In the genomic region with DNA sequence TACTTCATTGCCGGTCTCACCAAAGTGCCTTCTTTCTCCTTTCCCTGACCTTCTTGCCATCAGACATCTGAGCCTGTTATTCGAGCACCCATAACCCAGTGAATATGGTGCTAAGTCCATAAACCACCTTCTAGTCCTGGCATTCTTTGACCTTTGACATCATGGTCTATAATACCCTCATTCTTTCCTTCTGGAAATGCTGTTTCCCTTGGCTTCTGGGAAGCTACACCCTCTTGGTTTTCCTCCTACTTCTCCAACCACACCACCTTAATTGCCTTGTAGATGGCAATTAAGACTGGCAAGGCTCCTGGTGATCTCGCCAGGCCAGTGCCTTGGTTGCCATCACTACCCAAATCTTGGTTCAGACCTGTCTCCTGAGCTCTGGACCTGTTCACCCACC, we compare ENCODE assay signal across 13 cellular contexts. TPM values are rescaled to one million over a fixed set of nuclear protein-coding genes. Genes with fewer than 3 reads are reported as not detected.
A peak's percentile ranks its signal among the peaks of the same experiment; 100 is the strongest.
DNase-seq lines count a peak whose midpoint lies in the region; ATAC-seq and TF ChIP-seq lines count a peak whose summit lies in the region.
"Had no signal": no experiment of that assay in that cellular context is flagged by ENCODE, and none has a peak within 500 bp of the region (broad histone marks: within the 10 kb centered on the region; RNA-seq: fewer than 3 reads in every experiment).

No MANE protein-coding gene starts in this region.

- H3K18ac ChIP-seq in IMR-90 (ENCODE audit: low read depth, low read length) (peak overlapping the region; percentile 74), mesenchymal stem cell (ENCODE audit: low read depth in 1 of 2, low read length in 2 of 2) (peak overlapping the region; percentile 56 to 86)

- H3K9ac ChIP-seq in IMR-90 (ENCODE audit: low read depth, low read length) (no peak overlapping the region), mesenchymal stem cell (ENCODE audit: low read length) (peak overlapping the region; percentile 86), stomach smooth muscle (ENCODE audit: low read length in 2 of 2) (no peak overlapping the region)

- peak overlapping the region; percentile 82 for H2AK5ac ChIP-seq in IMR-90 (ENCODE audit: low read depth, low read length)
- peak overlapping the region; percentile 99 for H2AK5ac ChIP-seq in mesenchymal stem cell (ENCODE audit: low read length, severe bottlenecking)

- peak overlapping the region; percentile 70 for H4K91ac ChIP-seq in IMR-90 (ENCODE audit: insufficient read depth, low read depth, low read length)
- H4K91ac ChIP-seq in mesenchymal stem cell (ENCODE audit: low read length) = no peak overlapping the region

- H2BK120ac ChIP-seq in IMR-90 (ENCODE audit: low read depth, low read length) (peak overlapping the region; percentile 91), mesenchymal stem cell (ENCODE audit: low read depth, low read length) (no peak overlapping the region)

- H3K14ac ChIP-seq in IMR-90 (replicated peaks; ENCODE audit: low read depth, low read length) (peak overlapping the region; percentile 74; the same call in 1 of the 2 replicates), mesenchymal stem cell (ENCODE audit: low read length in 2 of 2) (peak overlapping the region in 1 of 2 experiments; percentile 68)

- CTCF ChIA-PET in IMR-90 (lab: Yijun Ruan, JAX) = no interaction called here

- H4K20me1 ChIP-seq in IMR-90 (ENCODE audit: insufficient read depth, low read length) = no peaks in the 10 kb centered on the region

- H2BK5ac ChIP-seq in IMR-90 (ENCODE audit: low read depth, low read length, poor library complexity, severe bottlenecking) = peak overlapping the region; percentile 27
- H2BK5ac ChIP-seq in mesenchymal stem cell (ENCODE audit: low read depth, low read length, poor library complexity, severe bottlenecking) = no peak overlapping the region

- TF ChIP-seq POLR2A in IMR-90 (IDR thresholded peaks at IDR 0.05; ENCODE audit: low read depth, low read length) (no peak), breast epithelium (IDR thresholded peaks at IDR 0.05) (no peak)

- H2AK9ac ChIP-seq in IMR-90 (replicated peaks; ENCODE audit: low read depth, low read length, poor library complexity) = no peak overlapping the region

- no TSS peak for BruUV-seq in IMR-90 (replicated peaks; lab: Mats Ljungman, UMichigan)

- H3K27ac ChIP-seq in IMR-90 (ENCODE audit: insufficient read depth, low read length) (no peak overlapping the region), breast epithelium (peak overlapping the region; percentile 62 to 90), mesenchymal stem cell (ENCODE audit: low read length, poor library complexity, severe bottlenecking) (no peak overlapping the region), stomach smooth muscle (ENCODE audit: low read length) (peak overlapping the region; percentile 77)

- H3K4me1 ChIP-seq in IMR-90 (ENCODE audit: control insufficient read depth, insufficient read depth, low read length) (peaks cover 47% of the 10 kb centered on the region), breast epithelium (peaks cover 0 to 6% of the 10 kb centered on the region in 2 donors), mesenchymal stem cell (ENCODE audit: control insufficient read depth, insufficient read depth, low read depth, low read length) (peaks cover 31% of the 10 kb centered on the region), stomach smooth muscle (ENCODE audit: control insufficient read depth, insufficient read depth, low read length) (peaks cover 64% of the 10 kb centered on the region)

- no peak for TF ChIP-seq CTCF in IMR-90 (conservative IDR thresholded peaks at IDR 0.05; ENCODE audit: low read depth, low read length)
- no peak for TF ChIP-seq CTCF in breast epithelium (IDR thresholded peaks at IDR 0.05)

- dilution Hi-C loops in IMR-90 (cut with HindIII; ENCODE audit: low sequenced_read_pairs, unreplicated experiment) = no loop called here

- H2BK15ac ChIP-seq in IMR-90 (ENCODE audit: low read depth, low read length) = peak overlapping the region; percentile 66; the same call in 2 of the 3 replicates
- H2BK15ac ChIP-seq in mesenchymal stem cell (ENCODE audit: low read depth, poor library complexity, severe bottlenecking) = no peak overlapping the region

- H3K9me1 ChIP-seq in IMR-90 (ENCODE audit: insufficient read depth, low read length) = peaks cover 27% of the 10 kb centered on the region

- in situ Hi-C loops in IMR-90 (cut with MboI; ENCODE audit: low sequenced_read_pairs) = no loop called here

- no peak for DNase-seq in IMR-90
- no peak for DNase-seq in breast epithelium (ENCODE audit: low spot score in 2 of 2)
- no peak for DNase-seq in mesenchymal stem cell
- no peak for DNase-seq in GM03348 (ENCODE audit: low spot score)
- DNase-seq in DMS79 treated with DMSO at 0.1 percent for 48 hours (lab: John Stamatoyannopoulos, UW) = no peak
- no peak for DNase-seq in GM19240 (ENCODE audit: insufficient read length, low spot score)
- DNase-seq: CD4-positive, CD25-positive, alpha-beta regulatory T cell; hippocampal formation; left lung; NCI-H2029 treated with DMSO at 0.1 percent for 48 hours; NCI-H748 treated with DMSO at 0.1 percent for 48 hours had no signal

- no peak overlapping the region for H2AFZ ChIP-seq in IMR-90 (replicated peaks; ENCODE audit: low read length, poor library complexity)
- H2AFZ ChIP-seq in mesenchymal stem cell (ENCODE audit: low read depth, low read length) = no peak overlapping the region

- H4K8ac ChIP-seq in IMR-90 (ENCODE audit: low read depth in 2 of 2, low read length in 2 of 2) (peak overlapping the region; percentile 6 to 12; a peak in 1 of 4 replicates), mesenchymal stem cell (ENCODE audit: low read length) (no peak overlapping the region)

- WGBS in IMR-90 (ENCODE audit: extremely low coverage in 2 of 2, insufficient read length in 1 of 2), 2 experiments = 100% methylated on average over 1 of the region's 3 CpGs; no CpG with 5 or more reads in 1 of the 2 experiments
- WGBS in mesenchymal stem cell = 90% methylated on average over 3 of the region's 3 CpGs

- intact Hi-C loops in IMR-90 (cut with micrococcal nuclease) (no loop called here), breast epithelium (cut with DNase I; ENCODE audit: low total_unique reads) (no loop called here)

- H3K27me3 ChIP-seq in IMR-90 (ENCODE audit: control insufficient read depth, insufficient read depth, low read length) (no peaks in the 10 kb centered on the region), breast epithelium (no peaks in the 10 kb centered on the region), mesenchymal stem cell (ENCODE audit: control insufficient read depth in 1 of 2, insufficient read depth in 1 of 2, low read length in 2 of 2) (no peaks in the 10 kb centered on the region), stomach smooth muscle (ENCODE audit: control insufficient read depth in 1 of 2, insufficient read depth in 2 of 2, low read length in 2 of 2) (no peaks in the 10 kb centered on the region)
- H3K27me3 ChIP-seq: left lung had no signal

- H3K4ac ChIP-seq in IMR-90 (ENCODE audit: low read depth, low read length) (peak overlapping the region; percentile 86), mesenchymal stem cell (ENCODE audit: low read depth in 1 of 2, low read length in 2 of 2) (peak overlapping the region in 1 of 2 experiments; percentile 21)

- peak overlapping the region; percentile 62; the same call in 1 of the 2 replicates for H4K5ac ChIP-seq in IMR-90 (ENCODE audit: low read depth, low read length)

- H3K23ac ChIP-seq in IMR-90 (ENCODE audit: low read depth, low read length) (peak overlapping the region; percentile 47; the same call in 1 of the 2 replicates), mesenchymal stem cell (ENCODE audit: low read length in 2 of 2) (no peak overlapping the region)

- H2BK12ac ChIP-seq in mesenchymal stem cell (ENCODE audit: low read length in 2 of 2) = peak overlapping the region; percentile 82 to 97

- H3K56ac ChIP-seq in IMR-90 (ENCODE audit: extremely low read depth, insufficient read depth, low read length) = no peak overlapping the region

- ATAC-seq in IMR-90 (ENCODE audit: low read depth) = no peak
- no peak for ATAC-seq in HG03521 (IDR thresholded peaks at IDR 0.05; ENCODE audit: unreplicated experiment)

- POLR2A ChIA-PET in IMR-90 (lab: Charles Lee; ENCODE audit: unreplicated experiment) = no interaction called here

- H3K4me2 ChIP-seq in IMR-90 (ENCODE audit: low read depth, low read length) (no peak overlapping the region), mesenchymal stem cell (ENCODE audit: low read length, poor library complexity, severe bottlenecking) (no peak overlapping the region)

- TF ChIP-seq RAD21 in IMR-90 (IDR thresholded peaks at IDR 0.05; ENCODE audit: low read length) = no peak

- no peaks in the 10 kb centered on the region for H3K36me3 ChIP-seq in IMR-90 (ENCODE audit: control insufficient read depth, insufficient read depth, low read length)
- no peaks in the 10 kb centered on the region for H3K36me3 ChIP-seq in breast epithelium
- H3K36me3 ChIP-seq in mesenchymal stem cell (ENCODE audit: control insufficient read depth in 1 of 2, insufficient read depth in 2 of 2, low read depth in 1 of 2, low read length in 2 of 2) = peaks cover 4 to 20% of the 10 kb centered on the region in 2 experiments
- H3K36me3 ChIP-seq in stomach smooth muscle (ENCODE audit: control insufficient read depth in 2 of 2, insufficient read depth in 2 of 2, low read length in 2 of 2) = peaks cover 0 to 7% of the 10 kb centered on the region in 2 donors
- H3K36me3 ChIP-seq: left lung had no signal

- H2BK20ac ChIP-seq in IMR-90 (ENCODE audit: low read depth, low read length) = peak overlapping the region; percentile 73

- H3K4me3 ChIP-seq in IMR-90 (ENCODE audit: insufficient read depth, low read depth, low read length) (no peak overlapping the region), breast epithelium (no peak overlapping the region), mesenchymal stem cell (ENCODE audit: insufficient read depth in 1 of 2, low read depth in 1 of 2, low read length in 2 of 2) (no peak overlapping the region), stomach smooth muscle (ENCODE audit: low read length in 2 of 2) (no peak overlapping the region)
- H3K4me3 ChIP-seq: left lung had no signal

- H3K79me1 ChIP-seq in IMR-90 (ENCODE audit: low read depth in 1 of 2, low read length in 2 of 2) = peaks cover 34 to 76% of the 10 kb centered on the region in 2 experiments
- peaks cover 17% of the 10 kb centered on the region for H3K79me1 ChIP-seq in mesenchymal stem cell (replicated peaks; ENCODE audit: low read length, poor library complexity, severe bottlenecking)

- H3K9me3 ChIP-seq in IMR-90 (ENCODE audit: control insufficient read depth, insufficient read depth, low read length) = no peaks in the 10 kb centered on the region
- H3K9me3 ChIP-seq in breast epithelium = no peaks in the 10 kb centered on the region
- no peaks in the 10 kb centered on the region for H3K9me3 ChIP-seq in mesenchymal stem cell (ENCODE audit: control insufficient read depth, low read length)
- no peaks in the 10 kb centered on the region for H3K9me3 ChIP-seq in stomach smooth muscle (ENCODE audit: control insufficient read depth in 2 of 2, low read length in 2 of 2)
- H3K9me3 ChIP-seq: left lung had no signal

RNA-seq across cellular contexts. Expression of a gene that starts 56.1 kb away (rescaled TPM):
- 26.7 and 28.1 TPM in 2 replicates for total RNA-seq in IMR-90 (2012; rRNA removed)
- 21.7 and 25.6 TPM in 2 replicates for polyA plus RNA-seq in IMR-90 (2012; rRNA removed)
- polyA plus RNA-seq in IMR-90 (2012; cell fraction: cytosol; rRNA removed) = 11.6 and 17.8 TPM in 2 replicates
- 30.8 and 31.5 TPM in 2 replicates for polyA plus RNA-seq in IMR-90 (2012; cell fraction: nucleus; rRNA removed; ENCODE audit: low replicate concordance)
- total RNA-seq in breast epithelium = 10 to 100 TPM; 29.0 to 53.7 (median 40.6) TPM
- 15.5 TPM for polyA plus RNA-seq in mesenchymal stem cell (2013, experiment 1 of 2)
- 15.9 TPM for polyA plus RNA-seq in mesenchymal stem cell (2013, experiment 2 of 2)

Comparison
In these comparisons a context has a peak if more than half of its experiments do, and no peak if none do; other contexts are left out.
1. H3K27ac ChIP-seq: peak in breast epithelium (2 of 2) and stomach smooth muscle (single experiment); none in IMR-90 (single experiment) and mesenchymal stem cell (single experiment).